22 cellular contexts compared by ENCODE assay signal in genomic region chr9:132295181-132295580, GRCh38. TPM values are rescaled to one million over a fixed set of nuclear protein-coding genes. Genes with fewer than 3 reads are reported as not detected.
A peak's percentile ranks its signal among the peaks of the same experiment; 100 is the strongest.
DNase-seq lines count a peak whose midpoint lies in the region; ATAC-seq and TF ChIP-seq lines count a peak whose summit lies in the region.
"Had no signal": no experiment of that assay in that cellular context is flagged by ENCODE, and none has a peak within 500 bp of the region (broad histone marks: within the 10 kb centered on the region; RNA-seq: fewer than 3 reads in every experiment).

No MANE protein-coding gene starts in this region.

- peaks cover 48% of the 10 kb centered on the region for H3K36me3 Mint-ChIP-seq in activated CD4-positive, alpha-beta T cell treated with anti-CD3 and anti-CD28 coated beads, Interleukin-2, amount 10 ng/mL, durations not matched to agents 24 days and 14 days (ENCODE audit: low read depth)
- H3K36me3 Mint-ChIP-seq in GM23338 (ENCODE audit: low read depth): peaks cover 68% of the 10 kb centered on the region
- H3K36me3 Mint-ChIP-seq in activated T-helper 2 cell treated with anti-CD3 and anti-CD28 coated beads, Interferon-gamma antibody, Interleukin-2, Interleukin-4, amounts not matched to agents 10 μg/mL and 5 μg/mL and 100 μg/mL, durations not matched to agents 14 hours and 24 hours and 36 hours (ENCODE audit: low read depth): peaks cover 73% of the 10 kb centered on the region
- peaks cover 14 to 84% (median 26%) of the 10 kb centered on the region in 3 donors for H3K36me3 Mint-ChIP-seq in naive thymus-derived CD8-positive, alpha-beta T cell

- H3K4me1 Mint-ChIP-seq in activated CD4-positive, alpha-beta T cell treated with anti-CD3 and anti-CD28 coated beads, Interleukin-2, amount 10 ng/mL, durations not matched to agents 24 days and 14 days: peaks cover 18% of the 10 kb centered on the region
- H3K4me1 Mint-ChIP-seq in GM23338: peaks cover 12% of the 10 kb centered on the region; the same call in 2 of the 3 replicates
- H3K4me1 Mint-ChIP-seq in activated T-helper 2 cell treated with anti-CD3 and anti-CD28 coated beads, Interferon-gamma antibody, Interleukin-2, Interleukin-4, amounts not matched to agents 10 μg/mL and 5 μg/mL and 100 μg/mL, durations not matched to agents 14 hours and 24 hours and 36 hours (ENCODE audit: low read depth): peaks cover 14% of the 10 kb centered on the region
- H3K4me1 Mint-ChIP-seq in naive thymus-derived CD8-positive, alpha-beta T cell: peaks cover 12 to 31% (median 15%) of the 10 kb centered on the region in 4 donors

- H3K27ac Mint-ChIP-seq in activated CD4-positive, alpha-beta T cell treated with anti-CD3 and anti-CD28 coated beads, Interleukin-2, amount 10 ng/mL, durations not matched to agents 24 days and 14 days: peak overlapping the region; percentile 68
- peak overlapping the region; percentile 64 for H3K27ac Mint-ChIP-seq in GM23338
- H3K27ac Mint-ChIP-seq in activated T-helper 2 cell treated with anti-CD3 and anti-CD28 coated beads, Interferon-gamma antibody, Interleukin-2, Interleukin-4, amounts not matched to agents 10 μg/mL and 5 μg/mL and 100 μg/mL, durations not matched to agents 14 hours and 24 hours and 36 hours: peak overlapping the region; percentile 33
- peak overlapping the region in 8 of 10 donors; percentile 23 to 70 (median 44) for H3K27ac Mint-ChIP-seq in naive thymus-derived CD8-positive, alpha-beta T cell

- no peak overlapping the region for H3K4me3 Mint-ChIP-seq in activated CD4-positive, alpha-beta T cell treated with anti-CD3 and anti-CD28 coated beads, Interleukin-2, amount 10 ng/mL, durations not matched to agents 24 days and 14 days
- H3K4me3 Mint-ChIP-seq in GM23338: no peak overlapping the region; the same call in 2 of the 3 replicates
- no peak overlapping the region for H3K4me3 Mint-ChIP-seq in activated T-helper 2 cell treated with anti-CD3 and anti-CD28 coated beads, Interferon-gamma antibody, Interleukin-2, Interleukin-4, amounts not matched to agents 10 μg/mL and 5 μg/mL and 100 μg/mL, durations not matched to agents 14 hours and 24 hours and 36 hours (ENCODE audit: low read depth)
- no peak overlapping the region for H3K4me3 Mint-ChIP-seq in naive thymus-derived CD8-positive, alpha-beta T cell

- no peaks in the 10 kb centered on the region for H3F3A ChIP-seq in GM23338 (replicated peaks; ENCODE audit: low read depth)

- H3K9me3 Mint-ChIP-seq in activated CD4-positive, alpha-beta T cell treated with anti-CD3 and anti-CD28 coated beads, Interleukin-2, amount 10 ng/mL, durations not matched to agents 24 days and 14 days: no peaks in the 10 kb centered on the region
- no peaks in the 10 kb centered on the region for H3K9me3 Mint-ChIP-seq in GM23338
- no peaks in the 10 kb centered on the region for H3K9me3 Mint-ChIP-seq in activated T-helper 2 cell treated with anti-CD3 and anti-CD28 coated beads, Interferon-gamma antibody, Interleukin-2, Interleukin-4, amounts not matched to agents 10 μg/mL and 5 μg/mL and 100 μg/mL, durations not matched to agents 14 hours and 24 hours and 36 hours
- H3K9me3 Mint-ChIP-seq in naive thymus-derived CD8-positive, alpha-beta T cell: no peaks in the 10 kb centered on the region

- TF ChIP-seq CTCF in GM23338 (conservative IDR thresholded peaks at IDR 0.05; ENCODE audit: low read depth in 2 of 2): no peak

- H3K79me2 ChIP-seq in GM23338 (replicated peaks; ENCODE audit: insufficient read depth): peaks cover 3% of the 10 kb centered on the region

- no peak overlapping the region for H3K4me2 ChIP-seq in GM23338
- H3K4me2 ChIP-seq: SK-N-SH had no signal

- H4K20me1 ChIP-seq in GM23338 (replicated peaks; ENCODE audit: insufficient read depth): peaks cover 15% of the 10 kb centered on the region; the same call in 1 of the 2 replicates

- no peak for DNase-seq in activated CD4-positive, alpha-beta T cell treated with anti-CD3 and anti-CD28 coated beads, Interleukin-2, amount 10 ng/mL, durations not matched to agents 24 days and 14 days
- DNase-seq in activated CD4-positive, alpha-beta T cell treated with anti-CD3 and anti-CD28 coated beads for 4 hours: no peak
- DNase-seq in GM23338 (ENCODE audit: low spot score): no peak
- DNase-seq in activated T-helper 2 cell treated with anti-CD3 and anti-CD28 coated beads, Interferon-gamma antibody, Interleukin-2, Interleukin-4, amounts not matched to agents 10 μg/mL and 5 μg/mL and 100 μg/mL, durations not matched to agents 14 hours and 24 hours and 36 hours (ENCODE audit: low spot score): no peak
- no peak for DNase-seq in naive thymus-derived CD8-positive, alpha-beta T cell
- no peak for DNase-seq in DMS53 (lab: John Stamatoyannopoulos, UW)
- no peak for DNase-seq in NCI-H2107 treated with DMSO at 0.1 percent for 48 hours (lab: John Stamatoyannopoulos, UW; ENCODE audit: unreplicated experiment)
- no peak for DNase-seq in DMS 273 (lab: John Stamatoyannopoulos, UW; ENCODE audit: unreplicated experiment)
- DNase-seq: adrenal gland, head of caudate nucleus, NCI-H1436, NCI-H524, nucleus accumbens, retina, SK-N-SH, spleen, substantia nigra had no signal

- H3K9me2 ChIP-seq in GM23338 (ENCODE audit: insufficient read depth): no peaks in the 10 kb centered on the region
- H3K9me2 ChIP-seq: SK-N-SH had no signal

- peaks cover 22% of the 10 kb centered on the region for H3K36me3 ChIP-seq in GM23338 (ENCODE audit: insufficient read depth)

- H3K27ac ChIP-seq in GM23338 (ENCODE audit: low read depth): no peak overlapping the region
- H3K27ac ChIP-seq: adrenal gland, breast epithelium, coronary artery, RWPE1, spleen, vagina had no signal

- H3K4me1 ChIP-seq in GM23338 (ENCODE audit: insufficient read depth): no peaks in the 10 kb centered on the region
- H3K4me1 ChIP-seq: adrenal gland, breast epithelium, vagina had no signal

- POLR2A ChIA-PET in naive thymus-derived CD8-positive, alpha-beta T cell (lab: Charles Lee): interaction anchor here (1.1 kb wide), 1 partner anchor 12 kb away, joined by 7 read pairs; no protein-coding TSS in a partner anchor

- intact Hi-C loops in activated CD4-positive, alpha-beta T cell treated with anti-CD3 and anti-CD28 coated beads, Interleukin-2, amount 10 ng/mL, durations not matched to agents 24 days and 14 days (cut with micrococcal nuclease): no loop called here
- intact Hi-C loops in activated T-helper 2 cell treated with anti-CD3 and anti-CD28 coated beads, Interferon-gamma antibody, Interleukin-2, Interleukin-4, amounts not matched to agents 10 μg/mL and 5 μg/mL and 100 μg/mL, durations not matched to agents 14 hours and 24 hours and 36 hours (cut with micrococcal nuclease): no loop called here

- no peak overlapping the region for H2AFZ ChIP-seq in GM23338

- H3K27me3 ChIP-seq in GM23338 (ENCODE audit: insufficient read depth): no peaks in the 10 kb centered on the region
- H3K27me3 ChIP-seq: adrenal gland, breast epithelium, spleen, vagina had no signal

- no peak for ATAC-seq in GM23338
- no peak for ATAC-seq in naive thymus-derived CD8-positive, alpha-beta T cell
- ATAC-seq: left lobe of liver had no signal

- no peak overlapping the region for H3K4me3 ChIP-seq in GM23338
- H3K4me3 ChIP-seq: adrenal gland, breast epithelium, coronary artery, spleen, vagina had no signal

- H3K27me3 Mint-ChIP-seq in activated CD4-positive, alpha-beta T cell treated with anti-CD3 and anti-CD28 coated beads, Interleukin-2, amount 10 ng/mL, durations not matched to agents 24 days and 14 days: no peaks in the 10 kb centered on the region
- H3K27me3 Mint-ChIP-seq in GM23338 (ENCODE audit: insufficient read depth, low read depth, poor library complexity): no peaks in the 10 kb centered on the region
- H3K27me3 Mint-ChIP-seq in activated T-helper 2 cell treated with anti-CD3 and anti-CD28 coated beads, Interferon-gamma antibody, Interleukin-2, Interleukin-4, amounts not matched to agents 10 μg/mL and 5 μg/mL and 100 μg/mL, durations not matched to agents 14 hours and 24 hours and 36 hours (ENCODE audit: low read depth): no peaks in the 10 kb centered on the region
- no peaks in the 10 kb centered on the region for H3K27me3 Mint-ChIP-seq in naive thymus-derived CD8-positive, alpha-beta T cell

TF ChIP-seq in GM23338, 12 proteins besides CTCF, POLR2A, EP300 and RAD21 (continues in another document):
- TF ChIP-seq EZH2phosphoT487 (IDR thresholded peaks at IDR 0.05; ENCODE audit: unreplicated experiment) (no peak), STAT1 (IDR thresholded peaks at IDR 0.05; ENCODE audit: unreplicated experiment) (no peak), POLR2AphosphoS5 (IDR thresholded peaks at IDR 0.05; ENCODE audit: low read depth) (no peak), ZNF331 (CRISPR knock-in tag; IDR thresholded peaks at IDR 0.05; ENCODE audit: low read depth) (no peak), ZNF114 (CRISPR knock-in tag; IDR thresholded peaks at IDR 0.05) (no peak), NANOG (IDR thresholded peaks at IDR 0.05; ENCODE audit: borderline replicate concordance) (no peak), EZH2 (IDR thresholded peaks at IDR 0.05; ENCODE audit: low read depth, unreplicated experiment) (no peak)

RNA-seq across cellular contexts. Expression of gene SETX, which starts 59.6 kb away (rescaled TPM):
- 45.8 and 46.0 TPM in 2 replicates for total RNA-seq in activated CD4-positive, alpha-beta T cell treated with anti-CD3 and anti-CD28 coated beads, Interleukin-2, amount 10 ng/mL, durations not matched to agents 24 days and 14 days
- total RNA-seq in GM23338 (2014; rRNA removed; shearing (Covaris generic)): 39.3 and 49.9 TPM in 2 replicates
- polyA plus RNA-seq in GM23338 (2016; fragmentation: Nextera tagmentation; extraction: Ambion mirVana): 14.8 and 17.5 TPM in 2 replicates
- 49.8 and 51.0 TPM in 2 replicates for total RNA-seq in activated T-helper 2 cell treated with anti-CD3 and anti-CD28 coated beads, Interferon-gamma antibody, Interleukin-2, Interleukin-4, amounts not matched to agents 10 μg/mL and 5 μg/mL and 100 μg/mL, durations not matched to agents 14 hours and 24 hours and 36 hours
- 10 to 100 TPM; 80.5 to 84.8 TPM for total RNA-seq in naive thymus-derived CD8-positive, alpha-beta T cell
- polyA plus RNA-seq in naive thymus-derived CD8-positive, alpha-beta T cell: 10 to 100 TPM; 21.4 to 29.1 (median 25.9) TPM
